Comparison of ENCODE assay signal across 20 cellular contexts in genomic region chr16:58614212-58614611, GRCh38. TPM values are rescaled to one million over a fixed set of nuclear protein-coding genes. Genes with fewer than 3 reads are reported as not detected.
DNase-seq lines count a peak whose midpoint lies in the region; ATAC-seq and TF ChIP-seq lines count a peak whose summit lies in the region.
"Had no signal": no experiment of that assay in that cellular context is flagged by ENCODE, and none has a peak within 500 bp of the region (broad histone marks: within the 10 kb centered on the region; RNA-seq: fewer than 3 reads in every experiment).

No MANE protein-coding gene starts in this region.

- no peak for ATAC-seq in GM21723 (IDR thresholded peaks at IDR 0.05; ENCODE audit: unreplicated experiment)
- ATAC-seq: activated CD8-positive, alpha-beta T cell treated with anti-CD3 and anti-CD28 coated beads for 36 hours; body of pancreas; natural killer cell treated with Interleukin-12 subunit alpha and Interleukin-12 subunit beta and Interleukin-15 and Interleukin-18, amount 100 ng/mL, for 72 hours; Panc1 had no signal

- DNase-seq in EH (ENCODE audit: low read depth) (peak; percentile 87), HPDE6-E6E7 (ENCODE audit: extremely low spot score) (peak; percentile 42), astrocyte of the spinal cord (ENCODE audit: low read depth, low spot score) (peak; percentile 78), myocyte (ENCODE audit: low read depth) (peak; percentile 60), progenitor cell of endocrine pancreas (ENCODE audit: low spot score, unreplicated experiment) (no peak), GF-D8 (lab: John Stamatoyannopoulos, UW) (no peak)
- DNase-seq: activated CD8-positive, alpha-beta T cell treated with anti-CD3 and anti-CD28 coated beads for 36 hours; activated effector memory CD4-positive, alpha-beta T cell treated with Interleukin-2 at 50 U/mL for 16 hours; body of pancreas; CD4-positive, alpha-beta T cell; dermis blood vessel endothelial cell; DMS79; GOT3; MV-4-11; NCI-H82; SW 1271 had no signal

- no peaks in the 10 kb centered on the region for H3K27me3 Mint-ChIP-seq in progenitor cell of endocrine pancreas
- H3K27me3 Mint-ChIP-seq: activated CD8-positive, alpha-beta T cell treated with anti-CD3 and anti-CD28 coated beads for 36 hours; CD4-positive, alpha-beta T cell; natural killer cell treated with Interleukin-12 subunit alpha and Interleukin-12 subunit beta and Interleukin-15 and Interleukin-18, amount 100 ng/mL, for 72 hours had no signal

- H3K4me3 ChIP-seq in astrocyte of the spinal cord (ENCODE audit: low read depth, low read length) = no peak overlapping the region
- H3K4me3 ChIP-seq: body of pancreas, lung had no signal

- in situ Hi-C loops in astrocyte of the spinal cord (cut with HindIII; ENCODE audit: low sequenced_read_pairs) = no loop called here

- no peak overlapping the region for H3K4me3 Mint-ChIP-seq in progenitor cell of endocrine pancreas (ENCODE audit: low read depth)
- H3K4me3 Mint-ChIP-seq: activated CD8-positive, alpha-beta T cell treated with anti-CD3 and anti-CD28 coated beads for 36 hours; CD4-positive, alpha-beta T cell; natural killer cell treated with Interleukin-12 subunit alpha and Interleukin-12 subunit beta and Interleukin-15 and Interleukin-18, amount 100 ng/mL, for 72 hours had no signal

- no peaks in the 10 kb centered on the region for H3K4me1 Mint-ChIP-seq in progenitor cell of endocrine pancreas (ENCODE audit: low read depth)

- no peak for TF ChIP-seq CTCF in astrocyte of the spinal cord (IDR thresholded peaks at IDR 0.05; ENCODE audit: low read depth, low read length)
- no peak for TF ChIP-seq CTCF in progenitor cell of endocrine pancreas (IDR thresholded peaks at IDR 0.05; ENCODE audit: unreplicated experiment)

- H3K27ac Mint-ChIP-seq in progenitor cell of endocrine pancreas = no peak overlapping the region
- H3K27ac Mint-ChIP-seq: activated CD8-positive, alpha-beta T cell treated with anti-CD3 and anti-CD28 coated beads for 36 hours; CD4-positive, alpha-beta T cell; natural killer cell treated with Interleukin-12 subunit alpha and Interleukin-12 subunit beta and Interleukin-15 and Interleukin-18, amount 100 ng/mL, for 72 hours had no signal

- H3K9me3 Mint-ChIP-seq in progenitor cell of endocrine pancreas (ENCODE audit: low read depth) = no peaks in the 10 kb centered on the region
- H3K9me3 Mint-ChIP-seq: activated CD8-positive, alpha-beta T cell treated with anti-CD3 and anti-CD28 coated beads for 36 hours; CD4-positive, alpha-beta T cell; natural killer cell treated with Interleukin-12 subunit alpha and Interleukin-12 subunit beta and Interleukin-15 and Interleukin-18, amount 100 ng/mL, for 72 hours had no signal

- peaks cover 12% of the 10 kb centered on the region for H3K36me3 Mint-ChIP-seq in progenitor cell of endocrine pancreas (ENCODE audit: insufficient read depth)
- H3K36me3 Mint-ChIP-seq: natural killer cell treated with Interleukin-12 subunit alpha and Interleukin-12 subunit beta and Interleukin-15 and Interleukin-18, amount 100 ng/mL, for 72 hours had no signal

RNA-seq across cellular contexts. Expression of gene CNOT1, which starts 15.4 kb away (rescaled TPM):
- 73.7 and 79.2 TPM in 2 replicates for total RNA-seq in myocyte
- polyA plus RNA-seq in myocyte (2012) = 55.3 TPM
- 233 and 235 TPM in 2 replicates for total RNA-seq in progenitor cell of endocrine pancreas

Comparison
In these comparisons a context has a peak if more than half of its experiments do, and no peak if none do; other contexts are left out.
1. DNase-seq: peak in EH (single experiment), HPDE6-E6E7 (single experiment), astrocyte of the spinal cord (single experiment) and myocyte (single experiment); none in progenitor cell of endocrine pancreas (single experiment) and GF-D8 (single experiment).